In genomic region chr19:49391581-49392399, GRCh38 we compare ENCODE assay signal across 8 cellular contexts. TPM values are rescaled to one million over a fixed set of nuclear protein-coding genes. Genes with fewer than 3 reads are reported as not detected.
DNase-seq lines count a peak whose midpoint lies in the region; ATAC-seq lines count a peak whose summit lies in the region.

No MANE protein-coding gene starts in this region.

- DNase-seq in CD4-positive, CD25-positive, alpha-beta regulatory T cell = peak; percentile 64 to 84 (median 79)
- DNase-seq in HAP-1 (ENCODE audit: low spot score in 2 of 2) = peak; percentile 74 to 83
- DNase-seq in NCI-H446 treated with DMSO at 0.1 percent for 48 hours (lab: John Stamatoyannopoulos, UW) = peak; percentile 35
- DNase-seq in activated CD4-positive, alpha-beta T cell treated with anti-CD3 and anti-CD28 coated beads for 24 hours (ENCODE audit: low read depth in 2 of 2) = peak; percentile 66 to 69
- peak; percentile 56 to 64 for DNase-seq in central memory CD8-positive, alpha-beta T cell (ENCODE audit: low spot score in 2 of 2)
- DNase-seq in left kidney (ENCODE audit: low read depth, low spot score) = peak; percentile 95
- peak; percentile 73 to 74 for DNase-seq in stimulated activated CD4-positive, alpha-beta T cell treated with anti-CD3 and anti-CD28 coated beads, Interleukin-4, amount 100 ng/mL, for 4 hours

- no peak overlapping the region for H3K4me3 ChIP-seq in CD4-positive, CD25-positive, alpha-beta regulatory T cell (ENCODE audit: low read depth, low read length)
- H3K4me3 ChIP-seq in HAP-1 = no peak overlapping the region

- peaks cover 11% of the 10 kb centered on the region for H3K4me1 ChIP-seq in CD4-positive, CD25-positive, alpha-beta regulatory T cell (ENCODE audit: control insufficient read depth, insufficient read depth, low read length, poor library complexity, severe bottlenecking)
- H3K4me1 ChIP-seq in HAP-1 = no peaks in the 10 kb centered on the region

- H3K4me3 Mint-ChIP-seq in CD4-positive, CD25-positive, alpha-beta regulatory T cell = no peak overlapping the region
- H3K4me3 Mint-ChIP-seq in central memory CD8-positive, alpha-beta T cell = no peak overlapping the region

- H3K36me3 Mint-ChIP-seq in CD4-positive, CD25-positive, alpha-beta regulatory T cell = no peaks in the 10 kb centered on the region
- peaks cover 7% of the 10 kb centered on the region for H3K36me3 Mint-ChIP-seq in central memory CD8-positive, alpha-beta T cell (ENCODE audit: insufficient read depth)

- peak; percentile 80 to 85 for ATAC-seq in CD4-positive, CD25-positive, alpha-beta regulatory T cell (ENCODE audit: low read depth in 2 of 2)
- peak; percentile 83 for ATAC-seq in central memory CD8-positive, alpha-beta T cell (replicated peaks; ENCODE audit: extremely low read depth, poor library complexity, severe bottlenecking)
- no peak for ATAC-seq in HG02981 (IDR thresholded peaks at IDR 0.05; ENCODE audit: unreplicated experiment)

- no peaks in the 10 kb centered on the region for H3K9me3 ChIP-seq in CD4-positive, CD25-positive, alpha-beta regulatory T cell (ENCODE audit: control insufficient read depth in 2 of 2, low read length in 2 of 2)
- no peaks in the 10 kb centered on the region for H3K9me3 ChIP-seq in HAP-1

- no peaks in the 10 kb centered on the region for H3K36me3 ChIP-seq in CD4-positive, CD25-positive, alpha-beta regulatory T cell (ENCODE audit: control insufficient read depth, insufficient read depth, low read length)
- no peaks in the 10 kb centered on the region for H3K36me3 ChIP-seq in HAP-1 (replicated peaks)

- in situ Hi-C loops in HAP-1 (cut with MboI; ENCODE audit: low sequenced_read_pairs) = no loop called here

- H3K27ac Mint-ChIP-seq in CD4-positive, CD25-positive, alpha-beta regulatory T cell = peak overlapping the region; percentile 9 to 74 (median 27)
- peak overlapping the region; percentile 7 for H3K27ac Mint-ChIP-seq in central memory CD8-positive, alpha-beta T cell (ENCODE audit: low read depth)

- H3K9me3 Mint-ChIP-seq in CD4-positive, CD25-positive, alpha-beta regulatory T cell = no peaks in the 10 kb centered on the region
- H3K9me3 Mint-ChIP-seq in central memory CD8-positive, alpha-beta T cell = no peaks in the 10 kb centered on the region

- H3K27me3 Mint-ChIP-seq in CD4-positive, CD25-positive, alpha-beta regulatory T cell = no peaks in the 10 kb centered on the region
- no peaks in the 10 kb centered on the region for H3K27me3 Mint-ChIP-seq in central memory CD8-positive, alpha-beta T cell

- H3K27me3 ChIP-seq in CD4-positive, CD25-positive, alpha-beta regulatory T cell (ENCODE audit: control insufficient read depth, insufficient read depth, low read length) = no peaks in the 10 kb centered on the region
- H3K27me3 ChIP-seq in HAP-1 (ENCODE audit: low read depth) = peaks cover 4% of the 10 kb centered on the region; the same call in 1 of the 2 replicates

- H3K4me1 Mint-ChIP-seq in CD4-positive, CD25-positive, alpha-beta regulatory T cell = peaks cover 5 to 18% (median 7%) of the 10 kb centered on the region in 4 donors
- peaks cover 28% of the 10 kb centered on the region for H3K4me1 Mint-ChIP-seq in central memory CD8-positive, alpha-beta T cell

- H3K27ac ChIP-seq in CD4-positive, CD25-positive, alpha-beta regulatory T cell (ENCODE audit: insufficient read depth, low read length, poor library complexity, severe bottlenecking) = peak overlapping the region; percentile 52

RNA-seq across cellular contexts. Expression of gene KASH5, which starts 3.7 kb away (rescaled TPM):
- not detected for total RNA-seq in CD4-positive, CD25-positive, alpha-beta regulatory T cell
- not detected for polyA plus RNA-seq in CD4-positive, CD25-positive, alpha-beta regulatory T cell

RNA-seq across cellular contexts. Expression of gene DKKL1, which starts 28.1 kb away (rescaled TPM):
- not detected for total RNA-seq in CD4-positive, CD25-positive, alpha-beta regulatory T cell
- not detected for polyA plus RNA-seq in CD4-positive, CD25-positive, alpha-beta regulatory T cell

RNA-seq across cellular contexts. Expression of gene TEAD2, which starts 29.6 kb away (rescaled TPM):
- total RNA-seq in CD4-positive, CD25-positive, alpha-beta regulatory T cell = not detected
- not detected for polyA plus RNA-seq in CD4-positive, CD25-positive, alpha-beta regulatory T cell

RNA-seq across cellular contexts. Expression of gene PTH2, which starts 31.5 kb away (rescaled TPM):
- not detected for total RNA-seq in CD4-positive, CD25-positive, alpha-beta regulatory T cell
- not detected for polyA plus RNA-seq in CD4-positive, CD25-positive, alpha-beta regulatory T cell

RNA-seq across cellular contexts. Expression of gene GFY, which starts 33.4 kb away (rescaled TPM):
- total RNA-seq in CD4-positive, CD25-positive, alpha-beta regulatory T cell = not detected
- not detected for polyA plus RNA-seq in CD4-positive, CD25-positive, alpha-beta regulatory T cell

Comparison
In these comparisons a context has a peak if more than half of its experiments do, and no peak if none do; other contexts are left out.
1. DNase-seq: peak in every context shown above with its lines; median percentile 95 in left kidney; 79 in CD4-positive, CD25-positive, alpha-beta regulatory T cell; 78 in HAP-1; 74 in stimulated activated CD4-positive, alpha-beta T cell treated with anti-CD3 and anti-CD28 coated beads, Interleukin-4, amount 100 ng/mL, for 4 hours; 68 in activated CD4-positive, alpha-beta T cell treated with anti-CD3 and anti-CD28 coated beads for 24 hours; 60 in central memory CD8-positive, alpha-beta T cell; 35 in NCI-H446 treated with DMSO at 0.1 percent for 48 hours.